25 cellular contexts compared by ENCODE assay signal in the genomic region with DNA sequence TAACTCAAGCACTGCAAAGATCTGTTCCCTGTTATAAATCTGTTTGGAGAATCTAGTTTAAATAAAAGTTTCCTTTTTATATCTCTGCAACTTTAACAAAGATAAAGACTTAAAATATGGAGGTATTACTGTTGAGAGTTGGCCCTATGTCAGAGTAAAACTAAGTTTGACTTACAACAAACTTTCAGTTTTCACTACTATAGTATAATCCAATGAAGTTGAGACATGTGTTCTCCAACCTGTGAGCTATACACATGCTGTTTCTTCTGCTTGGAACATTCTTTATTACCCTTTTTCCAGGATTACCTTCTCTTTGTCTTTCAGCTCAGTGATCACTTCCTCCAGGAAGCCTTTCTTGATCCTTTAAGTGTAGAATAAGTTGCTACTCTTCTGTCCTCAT.
"Had no signal": no experiment of that assay in that cellular context is flagged by ENCODE, and none has a peak within 500 bp of the region (broad histone marks: within the 10 kb centered on the region; RNA-seq: fewer than 3 reads in every experiment).

No MANE protein-coding gene starts in this region.

- H3K79me2 ChIP-seq: parathyroid adenoma had no signal

- H3K4me2 ChIP-seq: neural progenitor cell had no signal

- H3K36me3 ChIP-seq: neural progenitor cell, ovary, right lobe of liver, sigmoid colon, stomach, thoracic aorta, thyroid gland, tibial nerve, upper lobe of left lung, vagina had no signal

- ATAC-seq: natural killer cell; psoas muscle; right cardiac atrium; right lobe of liver; stimulated activated effector memory CD8-positive, alpha-beta T cell treated with anti-CD3 and anti-CD28 coated beads, Interleukin-12 subunit alpha, Interleukin-12 subunit beta, amount 100 ng/mL, for 72 hours; stimulated activated naive B cell treated with anti-CD40 and anti-IgM and Interleukin-4, amounts not matched to agents 10 μg/mL and 1 μg/mL and 100 μg/mL, for 72 hours had no signal

- H3K9ac ChIP-seq: neural progenitor cell, parathyroid adenoma had no signal

- H3K4me3 ChIP-seq: neural progenitor cell, ovary, psoas muscle, right lobe of liver, sigmoid colon, stomach, thoracic aorta, thyroid gland, tibial nerve, upper lobe of left lung, vagina had no signal

- H3K27me3 ChIP-seq: neural progenitor cell, ovary, right lobe of liver, sigmoid colon, stomach, thyroid gland, tibial nerve, upper lobe of left lung, vagina had no signal

- H3K27ac ChIP-seq: neural progenitor cell, ovary, parathyroid adenoma, psoas muscle, right lobe of liver, sigmoid colon, stomach, thoracic aorta, thyroid gland, tibial nerve, upper lobe of left lung, vagina had no signal

- DNase-seq: natural killer cell; occipital lobe; ovary; posterior cingulate gyrus; psoas muscle; right cardiac atrium; right lobe of liver; sigmoid colon; small intestine; stimulated activated CD4-positive, alpha-beta T cell treated with anti-CD3 and anti-CD28 coated beads, Interleukin-15, amount 100 ng/mL, for 24 hours; stimulated activated CD4-positive, alpha-beta T cell treated with anti-CD3 and anti-CD28 coated beads, Interleukin-2, amount 100 ng/mL, for 24 hours; stimulated activated CD4-positive, alpha-beta T cell treated with anti-CD3 and anti-CD28 coated beads, Interleukin-2, amount 100 ng/mL, for 48 hours; stimulated activated CD4-positive, alpha-beta T cell treated with anti-CD3 and anti-CD28 coated beads, Interleukin-4, amount 100 ng/mL, for 24 hours; stimulated activated naive B cell treated with anti-CD40 and anti-IgM and Interleukin-4, amounts not matched to agents 10 μg/mL and 1 μg/mL and 100 μg/mL, for 72 hours; stimulated activated naive CD4-positive, alpha-beta T cell treated with Interleukin-2 at 50 U/mL for 16 hours; stomach; thyroid gland; trophoblast cell; upper lobe of left lung had no signal

- H2AFZ ChIP-seq: neural progenitor cell, parathyroid adenoma had no signal

- H3K9me3 ChIP-seq: ovary, psoas muscle, right lobe of liver, sigmoid colon, stomach, thoracic aorta, thyroid gland, tibial nerve, upper lobe of left lung, vagina had no signal

- H3K4me1 ChIP-seq: neural progenitor cell, parathyroid adenoma, psoas muscle, right lobe of liver, sigmoid colon, stomach, thyroid gland, tibial nerve, upper lobe of left lung, vagina had no signal
